Comparison of ENCODE assay signal across 11 cellular contexts in the genomic region with DNA sequence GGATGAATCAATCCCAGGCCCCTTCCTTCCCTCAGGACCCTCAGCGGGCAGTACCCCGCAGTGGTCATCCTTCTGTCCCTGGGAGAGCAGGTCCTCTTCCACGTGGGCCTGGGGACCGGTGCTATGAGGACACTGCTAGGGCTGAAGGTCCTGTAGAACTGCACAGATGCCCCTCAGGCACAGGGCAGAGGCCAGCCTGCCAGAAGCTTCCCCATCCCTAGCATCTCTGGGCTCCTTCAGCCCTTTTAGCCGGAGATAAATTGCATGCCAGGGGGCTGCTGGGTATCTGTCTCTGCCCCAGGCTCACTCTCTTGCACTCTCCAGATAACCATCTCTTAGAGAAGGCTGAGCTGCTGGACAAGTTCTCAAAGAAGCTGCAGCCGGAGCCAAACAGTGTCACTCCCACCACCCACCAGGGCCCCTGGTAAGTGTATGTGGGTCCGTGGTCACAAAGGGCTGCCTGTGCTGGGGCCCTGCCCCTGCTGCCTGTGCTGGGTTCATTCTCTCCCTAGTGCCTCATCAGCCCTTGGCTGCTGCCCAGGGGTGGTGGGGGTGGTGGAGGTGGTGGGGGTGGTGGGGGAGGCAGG. TPM values are rescaled to one million over a fixed set of nuclear protein-coding genes. Genes with fewer than 3 reads are reported as not detected.
DNase-seq lines count a peak whose midpoint lies in the region; ATAC-seq, FAIRE-seq and TF ChIP-seq lines count a peak whose summit lies in the region.
"Had no signal": no experiment of that assay in that cellular context is flagged by ENCODE, and none has a peak within 500 bp of the region (broad histone marks: within the 10 kb centered on the region; RNA-seq: fewer than 3 reads in every experiment).

No MANE protein-coding gene starts in this region.

- no peak for FAIRE-seq in K562 (lab: Jason Lieb, UNC)
- FAIRE-seq: A549 had no signal

- WGBS in K562 (ENCODE audit: insufficient coverage, low coverage, missing lambda C conversion rate), result 59% methylated on average over 7 of the region's 7 CpGs

- ATAC-seq in K562 (no peak), omental fat pad (ENCODE audit: low FRiP score) (no peak)
- ATAC-seq in stimulated activated effector memory CD8-positive, alpha-beta T cell treated with anti-CD3 and anti-CD28 coated beads, Interleukin-12 subunit alpha, Interleukin-12 subunit beta, amount 100 ng/mL, for 72 hours, result no peak
- ATAC-seq: A549, body of pancreas had no signal

- H2AFZ ChIP-seq in OCI-LY1 (ENCODE audit: low read length), result no peak overlapping the region
- no peak overlapping the region for H2AFZ ChIP-seq in K562 (ENCODE audit: low read depth, low read length)

- H3K27me3 ChIP-seq in OCI-LY1 (ENCODE audit: insufficient read depth, low read length) (no peaks in the 10 kb centered on the region), K562 (ENCODE audit: control insufficient read depth in 2 of 2, insufficient read depth in 2 of 2, low read length in 2 of 2) (no peaks in the 10 kb centered on the region)
- H3K27me3 ChIP-seq: body of pancreas had no signal

- TF ChIP-seq RAD21 in K562 (CRISPR knock-in tag; conservative IDR thresholded peaks at IDR 0.05 in 1 of 2, IDR thresholded peaks at IDR 0.05 in 1 of 2), result no peak

- H3K9ac ChIP-seq in OCI-LY1 (ENCODE audit: low read length) (peak overlapping the region; percentile 88; the same call in 1 of the 2 replicates), K562 (ENCODE audit: insufficient read depth in 1 of 2, low read depth in 2 of 2, low read length in 2 of 2) (peak overlapping the region in 1 of 2 experiments; percentile 72; a peak in 2 of 4 replicates)

- TF ChIP-seq CTCF in OCI-LY1 (IDR thresholded peaks at IDR 0.05; ENCODE audit: low read length), result no peak
- TF ChIP-seq CTCF in K562 (IDR thresholded peaks at IDR 0.05 in 2 of 3, conservative IDR thresholded peaks at IDR 0.05 in 1 of 3; ENCODE audit: insufficient read depth in 2 of 3, low read depth in 1 of 3, low read length in 3 of 3), result no peak
- TF ChIP-seq CTCF in omental fat pad (IDR thresholded peaks at IDR 0.05), result no peak

- BruUV-seq in K562 (replicated peaks; lab: Mats Ljungman, UMichigan), result no TSS peak

- intact Hi-C loops in K562 (cut with micrococcal nuclease), result no loop called here

- peaks cover 29% of the 10 kb centered on the region for H3K4me1 Mint-ChIP-seq in T-helper 1 cell treated with Interleukin-12 subunit alpha and Interleukin-12 subunit beta and Interleukin-4 antibody, amounts not matched to agents 30 μg/mL and 1 μg/mL, for 36 hours (ENCODE audit: low read depth)
- peaks cover 67% of the 10 kb centered on the region for H3K4me1 Mint-ChIP-seq in stimulated activated effector memory CD8-positive, alpha-beta T cell treated with anti-CD3 and anti-CD28 coated beads, Interleukin-12 subunit alpha, Interleukin-12 subunit beta, amount 100 ng/mL, for 72 hours

- DNase-seq in T-helper 1 cell (no peak), K562 (ENCODE audit: extremely low read depth in 1 of 4, low spot score in 3 of 4) (peak in 1 of 4 experiments; percentile 21), omental fat pad (ENCODE audit: low spot score) (no peak), RPMI8226 (no peak), NCI-H2227 treated with DMSO at 0.1 percent for 48 hours (lab: John Stamatoyannopoulos, UW) (no peak)
- DNase-seq in stimulated activated effector memory CD8-positive, alpha-beta T cell treated with anti-CD3 and anti-CD28 coated beads, Interleukin-12 subunit alpha, Interleukin-12 subunit beta, amount 100 ng/mL, for 72 hours (ENCODE audit: low spot score in 2 of 2), result no peak
- DNase-seq: kidney glomerular epithelial cell had no signal

- H3K9me1 ChIP-seq in K562 (ENCODE audit: control insufficient read depth, insufficient read depth, low read length), result peaks cover 5% of the 10 kb centered on the region

- H3K79me2 ChIP-seq in OCI-LY1 (ENCODE audit: insufficient read depth, low read length) (peaks cover 17% of the 10 kb centered on the region; the same call in 1 of the 2 replicates), K562 (ENCODE audit: control insufficient read depth, insufficient read depth, low read length) (peaks cover 4% of the 10 kb centered on the region; the same call in 2 of the 3 replicates)

- no peak for TF ChIP-seq EP300 in K562 (IDR thresholded peaks at IDR 0.05; ENCODE audit: low read length)

- TF ChIP-seq POLR2A in K562 (conservative IDR thresholded peaks at IDR 0.05), result no peak

- H3K36me3 Mint-ChIP-seq in T-helper 1 cell treated with Interleukin-12 subunit alpha and Interleukin-12 subunit beta and Interleukin-4 antibody, amounts not matched to agents 30 μg/mL and 1 μg/mL, for 36 hours (ENCODE audit: low read depth), result peaks cover 38% of the 10 kb centered on the region
- H3K36me3 Mint-ChIP-seq in stimulated activated effector memory CD8-positive, alpha-beta T cell treated with anti-CD3 and anti-CD28 coated beads, Interleukin-12 subunit alpha, Interleukin-12 subunit beta, amount 100 ng/mL, for 72 hours, result peaks cover 93% of the 10 kb centered on the region

- POLR2A ChIA-PET in K562 (lab: Yijun Ruan, JAX), result interaction anchor here (0.7 to 1.5 kb wide), 4 partner anchors 8 to 37 kb away, joined by 3 to 4 read pairs (median 4); no protein-coding TSS in a partner anchor

- no peaks in the 10 kb centered on the region for H3K9me3 ChIP-seq in OCI-LY1 (ENCODE audit: low read length)
- H3K9me3 ChIP-seq in K562 (replicated peaks; ENCODE audit: control insufficient read depth, insufficient read depth, low read depth, low read length), result no peaks in the 10 kb centered on the region
- H3K9me3 ChIP-seq: A549, body of pancreas had no signal

- in situ Hi-C loops in K562 (cut with MboI), result no loop called here

- H4K20me1 ChIP-seq in OCI-LY1 (ENCODE audit: insufficient read depth, low read length), result no peaks in the 10 kb centered on the region
- H4K20me1 ChIP-seq in K562 (replicated peaks; ENCODE audit: control insufficient read depth, insufficient read depth, low read length), result no peaks in the 10 kb centered on the region

- H3K9me2 ChIP-seq in OCI-LY1 (ENCODE audit: low read depth, low read length), result no peaks in the 10 kb centered on the region

- CTCF ChIA-PET in K562 (lab: Yijun Ruan, JAX; ENCODE audit: low intra/inter-chr PET ratio), result interaction anchor here (0.6 kb wide), 1 partner anchor 316 kb away, joined by 3 read pairs; no protein-coding TSS in a partner anchor

- H3K36me3 ChIP-seq in OCI-LY1 (ENCODE audit: insufficient read depth, low read length) (peaks cover 32% of the 10 kb centered on the region; the same call in 1 of the 2 replicates), K562 (ENCODE audit: control insufficient read depth, insufficient read depth, low read length) (no peaks in the 10 kb centered on the region)

- H3K4me3 ChIP-seq in OCI-LY1 (ENCODE audit: low read depth, low read length, poor library complexity, severe bottlenecking) (peak overlapping the region; percentile 80), K562 (no peak overlapping the region)
- H3K4me3 ChIP-seq: A549, body of pancreas had no signal

- H3K9me3 Mint-ChIP-seq in T-helper 1 cell treated with Interleukin-12 subunit alpha and Interleukin-12 subunit beta and Interleukin-4 antibody, amounts not matched to agents 30 μg/mL and 1 μg/mL, for 36 hours, result no peaks in the 10 kb centered on the region
- no peaks in the 10 kb centered on the region for H3K9me3 Mint-ChIP-seq in stimulated activated effector memory CD8-positive, alpha-beta T cell treated with anti-CD3 and anti-CD28 coated beads, Interleukin-12 subunit alpha, Interleukin-12 subunit beta, amount 100 ng/mL, for 72 hours

- no peaks in the 10 kb centered on the region for H3F3A ChIP-seq in OCI-LY1 (ENCODE audit: insufficient read depth, low read length)

- H3K27ac ChIP-seq in OCI-LY1 (ENCODE audit: low read depth, low read length, poor library complexity, severe bottlenecking), result peak overlapping the region; percentile 87
- peak overlapping the region; percentile 87; the same call in 1 of the 3 replicates for H3K27ac ChIP-seq in K562 (ENCODE audit: extremely low read depth, low read depth, low read length)
- H3K27ac ChIP-seq: A549 had no signal

- no peaks in the 10 kb centered on the region for H3K27me3 Mint-ChIP-seq in T-helper 1 cell treated with Interleukin-12 subunit alpha and Interleukin-12 subunit beta and Interleukin-4 antibody, amounts not matched to agents 30 μg/mL and 1 μg/mL, for 36 hours (ENCODE audit: low read depth)

- peak overlapping the region; percentile 96 for H3K4me2 ChIP-seq in OCI-LY1 (ENCODE audit: low read length)
- H3K4me2 ChIP-seq in K562 (ENCODE audit: insufficient read depth, low read length), result peak overlapping the region; percentile 17; the same call in 1 of the 2 replicates

- H3K4me1 ChIP-seq in OCI-LY1 (ENCODE audit: insufficient read depth, low read length, severe bottlenecking), result peaks cover 47% of the 10 kb centered on the region
- H3K4me1 ChIP-seq in K562 (replicated peaks in 1 of 2; ENCODE audit: control insufficient read depth in 2 of 2, insufficient read depth in 2 of 2, low read length in 2 of 2), result peaks cover 33 to 53% of the 10 kb centered on the region in 2 experiments

- peak overlapping the region; percentile 99 for H3K27ac Mint-ChIP-seq in T-helper 1 cell treated with Interleukin-12 subunit alpha and Interleukin-12 subunit beta and Interleukin-4 antibody, amounts not matched to agents 30 μg/mL and 1 μg/mL, for 36 hours
- peak overlapping the region; percentile 100 for H3K27ac Mint-ChIP-seq in stimulated activated effector memory CD8-positive, alpha-beta T cell treated with anti-CD3 and anti-CD28 coated beads, Interleukin-12 subunit alpha, Interleukin-12 subunit beta, amount 100 ng/mL, for 72 hours

- H3K4me3 Mint-ChIP-seq in T-helper 1 cell treated with Interleukin-12 subunit alpha and Interleukin-12 subunit beta and Interleukin-4 antibody, amounts not matched to agents 30 μg/mL and 1 μg/mL, for 36 hours, result peak overlapping the region; percentile 98
- H3K4me3 Mint-ChIP-seq in stimulated activated effector memory CD8-positive, alpha-beta T cell treated with anti-CD3 and anti-CD28 coated beads, Interleukin-12 subunit alpha, Interleukin-12 subunit beta, amount 100 ng/mL, for 72 hours, result peak overlapping the region; percentile 98

RNA-seq across cellular contexts. Expression of a gene that starts 2.3 kb away (rescaled TPM):
- 57.3 and 108 TPM in 2 replicates for total RNA-seq in K562 (2011; cell fraction: chromatin; rRNA removed; ENCODE audit: low replicate concordance)
- 50.4 and 52.2 TPM in 2 replicates for total RNA-seq in K562 (2011; cell fraction: nucleolus; rRNA removed)
- 58.1 and 76.9 TPM in 2 replicates for total RNA-seq in K562 (2011; cell fraction: nucleoplasm; rRNA removed)
- total RNA-seq in K562 (2014; rRNA removed), result 3.4 and 4.3 TPM in 2 replicates
- total RNA-seq in K562 (2014; rRNA removed; fragmentation: Illumina TruSeq; extraction: Trizol), result 2.5 and 2.9 TPM in 2 replicates
- total RNA-seq in K562 (2015; rRNA removed; fragmentation: Illumina TruSeq; extraction: Trizol), result 4.9 and 6.7 TPM in 2 replicates
- total RNA-seq in K562 (2021), result 6.2 and 6.4 TPM in 2 replicates
- 8.4 and 10.6 TPM in 2 replicates for polyA plus RNA-seq in K562 (2011; rRNA removed)
- 5.7 TPM in 2 replicates for polyA plus RNA-seq in K562 (2011; cell fraction: cytosol; rRNA removed)
- 100 and 142 TPM in 2 replicates for polyA plus RNA-seq in K562 (2011; cell fraction: nucleus; rRNA removed)
- polyA plus RNA-seq in K562 (2012), result 13.7 and 47.5 TPM in 2 replicates
- polyA plus RNA-seq in K562 (2014; fragmentation: Illumina TruSeq; extraction: Trizol), result 6.3 and 6.4 TPM in 2 replicates
- under 1 TPM; 0.18 to 0.59 TPM for polyA plus RNA-seq in K562 (2014; fragmentation: Nextera tagmentation; extraction: Ambion mirVana)
- polyA plus RNA-seq in K562 (2014; rRNA removed), result 11.2 and 12.0 TPM in 2 replicates
- 4.1 and 4.6 TPM in 2 replicates for polyA minus RNA-seq in K562 (2011; rRNA and poly(A)+ RNA removed)
- polyA minus RNA-seq in K562 (2011; cell fraction: cytosol; rRNA and poly(A)+ RNA removed), result 1.1 and 2.8 TPM in 2 replicates
- 17.1 and 18.2 TPM in 2 replicates for polyA minus RNA-seq in K562 (2011; cell fraction: nucleus; rRNA and poly(A)+ RNA removed)
- 10 to 100 TPM; 15.5 to 81.0 (median 26.7) TPM for total RNA-seq in omental fat pad

RNA-seq across cellular contexts. Expression of a gene that starts 22.6 kb away (rescaled TPM):
- total RNA-seq in K562 (2011; cell fraction: chromatin; rRNA removed; ENCODE audit: low replicate concordance), result 13.4 and 36.4 TPM in 2 replicates
- total RNA-seq in K562 (2011; cell fraction: nucleolus; rRNA removed), result 36.2 and 45.1 TPM in 2 replicates
- total RNA-seq in K562 (2011; cell fraction: nucleoplasm; rRNA removed), result 27.5 and 29.2 TPM in 2 replicates
- total RNA-seq in K562 (2014; rRNA removed) (51.1 and 52.9 TPM in 2 replicates), K562 (2014; rRNA removed; fragmentation: Illumina TruSeq; extraction: Trizol) (18.1 and 18.3 TPM in 2 replicates), K562 (2015; rRNA removed; fragmentation: Illumina TruSeq; extraction: Trizol) (32.3 and 35.3 TPM in 2 replicates), K562 (2021) (31.9 and 37.5 TPM in 2 replicates), omental fat pad (10 to 100 TPM; 10.9 to 20.6 (median 15.4) TPM)
- polyA plus RNA-seq in K562 (2011; rRNA removed) (33.8 and 53.6 TPM in 2 replicates), K562 (2014; fragmentation: Illumina TruSeq; extraction: Trizol) (43.8 and 49.3 TPM in 2 replicates), K562 (2014; fragmentation: Nextera tagmentation; extraction: Ambion mirVana) (under 1 TPM; 0.15 to 0.51 TPM), K562 (2014; rRNA removed) (37.6 and 47.9 TPM in 2 replicates)
- polyA plus RNA-seq in K562 (2011; cell fraction: cytosol; rRNA removed), result 55.3 and 60.0 TPM in 2 replicates
- 31.9 and 33.6 TPM in 2 replicates for polyA plus RNA-seq in K562 (2011; cell fraction: nucleus; rRNA removed)
- 40.3 and 41.6 TPM in 2 replicates for polyA plus RNA-seq in K562 (2012)
- polyA minus RNA-seq in K562 (2011; rRNA and poly(A)+ RNA removed), result 22.8 and 32.2 TPM in 2 replicates
- 25.5 and 30.8 TPM in 2 replicates for polyA minus RNA-seq in K562 (2011; cell fraction: cytosol; rRNA and poly(A)+ RNA removed)
- polyA minus RNA-seq in K562 (2011; cell fraction: nucleus; rRNA and poly(A)+ RNA removed), result 7.8 and 15.0 TPM in 2 replicates
